Comparison of ENCODE assay signal across 25 cellular contexts in genomic region chr15:57015897-57016296, GRCh38.
DNase-seq lines count a peak whose midpoint lies in the region; ATAC-seq, FAIRE-seq and TF ChIP-seq lines count a peak whose summit lies in the region.
"Had no signal": no experiment of that assay in that cellular context is flagged by ENCODE, and none has a peak within 500 bp of the region (broad histone marks: within the 10 kb centered on the region; RNA-seq: fewer than 3 reads in every experiment).

No MANE protein-coding gene starts in this region.

- H3K4me3 ChIP-seq in Caco-2 (ENCODE audit: low read depth, low read length) (no peak overlapping the region), endothelial cell of umbilical vein (replicated peaks in 1 of 3; ENCODE audit: insufficient read depth in 1 of 3, low read depth in 1 of 3, low read length in 3 of 3) (no peak overlapping the region), right lobe of liver (no peak overlapping the region), HAP-1 (no peak overlapping the region)
- no peak overlapping the region for H3K4me3 ChIP-seq in CD4-positive, alpha-beta memory T cell (ENCODE audit: low read length in 2 of 2)
- H3K4me3 ChIP-seq: right atrium auricular region, upper lobe of left lung had no signal

- CTCF ChIA-PET in Caco-2 (lab: Charles Lee) = no interaction called here
- CTCF ChIA-PET in endothelial cell of umbilical vein (lab: Charles Lee) = no interaction called here
- CTCF ChIA-PET in CD4-positive, alpha-beta memory T cell (lab: Charles Lee; ENCODE audit: partially characterized antibody) = no interaction called here

- H3K9me3 ChIP-seq in Caco-2 = no peaks in the 10 kb centered on the region
- H3K9me3 ChIP-seq in endothelial cell of umbilical vein (replicated peaks; ENCODE audit: control insufficient read depth, insufficient read depth, low read length) = no peaks in the 10 kb centered on the region
- H3K9me3 ChIP-seq in right lobe of liver = no peaks in the 10 kb centered on the region
- no peaks in the 10 kb centered on the region for H3K9me3 ChIP-seq in CD4-positive, alpha-beta memory T cell (ENCODE audit: control insufficient read depth in 1 of 2, low read length in 2 of 2)
- no peaks in the 10 kb centered on the region for H3K9me3 ChIP-seq in HAP-1
- H3K9me3 ChIP-seq: right atrium auricular region, upper lobe of left lung had no signal

- TF ChIP-seq POLR2A in endothelial cell of umbilical vein (IDR thresholded peaks at IDR 0.05; ENCODE audit: low read depth, low read length) (no peak), right lobe of liver (IDR thresholded peaks at IDR 0.05) (no peak)

- dilution Hi-C loops in endothelial cell of umbilical vein (cut with MboI; ENCODE audit: extremely low pct_ligation_motif_present, low sequenced_read_pairs) = no loop called here

- no peaks in the 10 kb centered on the region for H3K9me3 Mint-ChIP-seq in Caco-2 (ENCODE audit: unreplicated experiment)
- H3K9me3 Mint-ChIP-seq in CD4-positive, alpha-beta memory T cell = peaks cover 0 to 2% (median 0%) of the 10 kb centered on the region in 8 donors
- H3K9me3 Mint-ChIP-seq: dendritic cell treated with granulocyte-macrophage colony-stimulating factor and Interleukin-4, amounts not matched to agents 40 ng/mL and 50 ng/mL, for 4 days had no signal

- peak; percentile 21 for FAIRE-seq in endothelial cell of umbilical vein (lab: Jason Lieb, UNC)

- no peak overlapping the region for H3K4me2 ChIP-seq in endothelial cell of umbilical vein (ENCODE audit: insufficient read depth, low read length)

- ATAC-seq in right lobe of liver = peak; percentile 58 to 86 (median 76)
- ATAC-seq in GM18517 (IDR thresholded peaks at IDR 0.05; ENCODE audit: unreplicated experiment) = no peak
- ATAC-seq in GM18519 (IDR thresholded peaks at IDR 0.05; ENCODE audit: low FRiP score, unreplicated experiment) = no peak
- ATAC-seq: stimulated activated naive CD8-positive, alpha-beta T cell treated with anti-CD3 and anti-CD28 coated beads, Interleukin-15, amount 100 ng/mL, for 72 hours had no signal

- H3K4me3 Mint-ChIP-seq in Caco-2 (ENCODE audit: unreplicated experiment) = no peak overlapping the region
- no peak overlapping the region for H3K4me3 Mint-ChIP-seq in CD4-positive, alpha-beta memory T cell
- H3K4me3 Mint-ChIP-seq: CD14-positive monocyte; dendritic cell treated with granulocyte-macrophage colony-stimulating factor and Interleukin-4, amounts not matched to agents 40 ng/mL and 50 ng/mL, for 4 days; mesothelial cell of epicardium; neural crest cell; stimulated activated naive CD8-positive, alpha-beta T cell treated with anti-CD3 and anti-CD28 coated beads, Interleukin-15, amount 100 ng/mL, for 72 hours had no signal

- BruUV-seq in Caco-2 (replicated peaks; lab: Mats Ljungman, UMichigan) = no TSS peak
- no TSS peak for BruUV-seq in endothelial cell of umbilical vein (replicated peaks; lab: Mats Ljungman, UMichigan)

- H3K4me1 Mint-ChIP-seq in Caco-2 (ENCODE audit: low read depth, unreplicated experiment) = peaks cover 6% of the 10 kb centered on the region
- peaks cover 24 to 45% (median 35%) of the 10 kb centered on the region in 4 donors for H3K4me1 Mint-ChIP-seq in CD4-positive, alpha-beta memory T cell

- H3K9ac ChIP-seq in endothelial cell of umbilical vein (replicated peaks; ENCODE audit: extremely low read depth, insufficient read depth, low read length) = no peak overlapping the region

- H3K9me1 ChIP-seq in endothelial cell of umbilical vein (replicated peaks; ENCODE audit: control insufficient read depth, extremely low read depth, insufficient read depth, low read length) = no peaks in the 10 kb centered on the region

- peak in 1 of 2 experiments; percentile 15 for DNase-seq in Caco-2
- DNase-seq in LoVo (ENCODE audit: low spot score) = peak; percentile 30
- no peak for DNase-seq in endothelial cell of umbilical vein (ENCODE audit: low read depth, low spot score)
- no peak for DNase-seq in right lobe of liver
- DNase-seq in CD4-positive, alpha-beta memory T cell = no peak
- no peak for DNase-seq in HAP-1 (ENCODE audit: low spot score in 2 of 2)
- DNase-seq: ACHN; activated CD4-positive, alpha-beta T cell treated with anti-CD3 and anti-CD28 coated beads, Interleukin-2, amount 50 U/mL, for 1 hour; activated naive CD4-positive, alpha-beta T cell treated with anti-CD3 and anti-CD28 coated beads, Interleukin-2, amount 50 U/mL, for 16 hours; activated T-cell treated with anti-CD3 and anti-CD28 coated beads for 4 hours; DND-41; glutamatergic neuron; Karpas-422; NCI-H1417; NCI-H2227 treated with DMSO at 0.1 percent for 48 hours; NK-92 treated with Interleukin-12 subunit alpha and Interleukin-12 subunit beta, amount 100 ng/mL, for 24 hours; stimulated activated naive CD8-positive, alpha-beta T cell treated with anti-CD3 and anti-CD28 coated beads, Interleukin-15, amount 100 ng/mL, for 72 hours; upper lobe of left lung had no signal

- in situ Hi-C loops in HAP-1 (cut with MboI; ENCODE audit: low sequenced_read_pairs) = no loop called here

- no peak overlapping the region for H2AFZ ChIP-seq in endothelial cell of umbilical vein (ENCODE audit: low read depth, low read length)

- H3K4me1 ChIP-seq in Caco-2 = peaks cover 26% of the 10 kb centered on the region
- H3K4me1 ChIP-seq in endothelial cell of umbilical vein (ENCODE audit: control insufficient read depth, extremely low read depth, insufficient read depth, low read length) = peaks cover 13% of the 10 kb centered on the region
- peaks cover 0 to 15% (median 8%) of the 10 kb centered on the region in 4 donors for H3K4me1 ChIP-seq in right lobe of liver
- H3K4me1 ChIP-seq in CD4-positive, alpha-beta memory T cell (ENCODE audit: insufficient read depth, low read length) = peaks cover 5% of the 10 kb centered on the region
- H3K4me1 ChIP-seq in HAP-1 = peaks cover 4% of the 10 kb centered on the region

- H4K20me1 ChIP-seq in endothelial cell of umbilical vein (replicated peaks; ENCODE audit: control insufficient read depth, extremely low read depth, insufficient read depth, low read length) = peaks cover 9% of the 10 kb centered on the region

- H3K27ac ChIP-seq in endothelial cell of umbilical vein (ENCODE audit: insufficient read depth, low read depth, low read length) = no peak overlapping the region
- peak overlapping the region in 1 of 3 donors; percentile 75 for H3K27ac ChIP-seq in right lobe of liver
- no peak overlapping the region for H3K27ac ChIP-seq in CD4-positive, alpha-beta memory T cell (ENCODE audit: low read depth, low read length)
- H3K27ac ChIP-seq: right atrium auricular region, upper lobe of left lung had no signal

- H3K36me3 ChIP-seq in Caco-2 (ENCODE audit: control insufficient read depth, insufficient read depth, low read length) (no peaks in the 10 kb centered on the region), endothelial cell of umbilical vein (ENCODE audit: control insufficient read depth in 2 of 2, extremely low read depth in 1 of 2, insufficient read depth in 2 of 2, low read length in 2 of 2) (no peaks in the 10 kb centered on the region), right lobe of liver (no peaks in the 10 kb centered on the region), HAP-1 (replicated peaks) (no peaks in the 10 kb centered on the region; the same call in 1 of the 2 replicates)
- H3K36me3 ChIP-seq in CD4-positive, alpha-beta memory T cell (ENCODE audit: insufficient read depth, low read length) = no peaks in the 10 kb centered on the region
- H3K36me3 ChIP-seq: right atrium auricular region, upper lobe of left lung had no signal

- no peaks in the 10 kb centered on the region for H3K27me3 Mint-ChIP-seq in Caco-2 (ENCODE audit: insufficient read depth, unreplicated experiment)
- no peaks in the 10 kb centered on the region for H3K27me3 Mint-ChIP-seq in CD4-positive, alpha-beta memory T cell
- H3K27me3 Mint-ChIP-seq: dendritic cell treated with granulocyte-macrophage colony-stimulating factor and Interleukin-4, amounts not matched to agents 40 ng/mL and 50 ng/mL, for 4 days; stimulated activated naive CD8-positive, alpha-beta T cell treated with anti-CD3 and anti-CD28 coated beads, Interleukin-15, amount 100 ng/mL, for 72 hours had no signal

- TF ChIP-seq CTCF in Caco-2 (IDR thresholded peaks at IDR 0.05; ENCODE audit: insufficient read depth in 1 of 2, low read depth in 1 of 2, low read length in 1 of 2, severe bottlenecking in 1 of 2, unreplicated experiment in 1 of 2) (no peak), endothelial cell of umbilical vein (IDR thresholded peaks at IDR 0.05; ENCODE audit: extremely low read depth in 1 of 2, insufficient read depth in 1 of 2, low read depth in 1 of 2, low read length in 2 of 2) (no peak), right lobe of liver (IDR thresholded peaks at IDR 0.05) (no peak)

- intact Hi-C loops in Caco-2 (cut with micrococcal nuclease; ENCODE audit: unreplicated experiment) = loop anchor here (2.0 kb wide), 1 partner anchor 123 kb away; no protein-coding TSS in a partner anchor
- intact Hi-C loops in endothelial cell of umbilical vein (cut with micrococcal nuclease) = loop anchor here (2.0 to 10.0 kb wide), 4 partner anchors 123 to 521 kb away; no protein-coding TSS in a partner anchor
- intact Hi-C loops in right lobe of liver (cut with DNase I) = no loop called here
- intact Hi-C loops in CD4-positive, alpha-beta memory T cell (cut with micrococcal nuclease) = no loop called here

- POLR2A ChIA-PET in Caco-2 (lab: Charles Lee) = no interaction called here
- POLR2A ChIA-PET in endothelial cell of umbilical vein (lab: Charles Lee) = no interaction called here
- POLR2A ChIA-PET in CD4-positive, alpha-beta memory T cell (lab: Charles Lee; ENCODE audit: partially characterized antibody) = no interaction called here

- peak overlapping the region; percentile 22 for H3K27ac Mint-ChIP-seq in Caco-2 (ENCODE audit: unreplicated experiment)
- peak overlapping the region in 1 of 7 donors; percentile 32 for H3K27ac Mint-ChIP-seq in CD4-positive, alpha-beta memory T cell
- H3K27ac Mint-ChIP-seq: CD14-positive monocyte; dendritic cell treated with granulocyte-macrophage colony-stimulating factor and Interleukin-4, amounts not matched to agents 40 ng/mL and 50 ng/mL, for 4 days; mesothelial cell of epicardium; stimulated activated naive CD8-positive, alpha-beta T cell treated with anti-CD3 and anti-CD28 coated beads, Interleukin-15, amount 100 ng/mL, for 72 hours had no signal

- no peaks in the 10 kb centered on the region for H3K36me3 Mint-ChIP-seq in Caco-2 (ENCODE audit: insufficient read depth, unreplicated experiment)
- H3K36me3 Mint-ChIP-seq in CD4-positive, alpha-beta memory T cell = peaks cover 1 to 12% of the 10 kb centered on the region in 2 donors

- H3K27me3 ChIP-seq in Caco-2 (replicated peaks; ENCODE audit: control insufficient read depth, insufficient read depth, low read length) (no peaks in the 10 kb centered on the region), endothelial cell of umbilical vein (ENCODE audit: control insufficient read depth in 2 of 2, insufficient read depth in 2 of 2, low read length in 2 of 2) (no peaks in the 10 kb centered on the region), right lobe of liver (no peaks in the 10 kb centered on the region), HAP-1 (ENCODE audit: low read depth) (no peaks in the 10 kb centered on the region)
- H3K27me3 ChIP-seq in CD4-positive, alpha-beta memory T cell (ENCODE audit: insufficient read depth, low read length) = no peaks in the 10 kb centered on the region
- H3K27me3 ChIP-seq: right atrium auricular region, upper lobe of left lung had no signal

- H3K79me2 ChIP-seq in endothelial cell of umbilical vein (ENCODE audit: control insufficient read depth, insufficient read depth, low read length) = peaks cover 87% of the 10 kb centered on the region

- WGBS in right lobe of liver (ENCODE audit: insufficient coverage, low coverage, low lambda C conversion rate, missing lambda C conversion rate) = 6% methylated on average over 2 of the region's 2 CpGs

Comparison
In these comparisons a context has a peak if more than half of its experiments do, and no peak if none do; other contexts are left out.
1. ATAC-seq: peak in right lobe of liver (4 of 4); none in GM18517 (single experiment) and GM18519 (single experiment).
2. intact Hi-C loops: an anchor here in Caco-2 (2.0 kb wide) and endothelial cell of umbilical vein (2.0 to 10.0 kb wide); none called in right lobe of liver and CD4-positive, alpha-beta memory T cell.